In genomic region chr7:137965942-137966624, GRCh38 we compare ENCODE assay signal across 14 cellular contexts. TPM values are rescaled to one million over a fixed set of nuclear protein-coding genes. Genes with fewer than 3 reads are reported as not detected.
DNase-seq lines count a peak whose midpoint lies in the region; ATAC-seq and TF ChIP-seq lines count a peak whose summit lies in the region.
"Had no signal": no experiment of that assay in that cellular context is flagged by ENCODE, and none has a peak within 500 bp of the region (broad histone marks: within the 10 kb centered on the region; RNA-seq: fewer than 3 reads in every experiment).

No MANE protein-coding gene starts in this region.

- intact Hi-C loops in Caco-2 (cut with micrococcal nuclease; ENCODE audit: unreplicated experiment), result loop anchor here (2.0 kb wide), 1 partner anchor 17 kb away; no protein-coding TSS in a partner anchor
- intact Hi-C loops in dendritic cell treated with granulocyte-macrophage colony-stimulating factor and Interleukin-4, amounts not matched to agents 40 ng/mL and 50 ng/mL, for 4 days (cut with micrococcal nuclease), result no loop called here
- intact Hi-C loops in adrenal gland (cut with DNase I), result no loop called here

- no peaks in the 10 kb centered on the region for H3K9me3 ChIP-seq in Caco-2
- H3K9me3 ChIP-seq in adrenal gland (replicated peaks in 1 of 3), result no peaks in the 10 kb centered on the region
- H3K9me3 ChIP-seq: breast epithelium, ovary had no signal

- H3K27ac ChIP-seq in adrenal gland, result no peak overlapping the region
- H3K27ac ChIP-seq: ovary had no signal

- H3K27me3 Mint-ChIP-seq in Caco-2 (ENCODE audit: insufficient read depth, unreplicated experiment) (no peaks in the 10 kb centered on the region), progenitor cell of endocrine pancreas (no peaks in the 10 kb centered on the region)
- H3K27me3 Mint-ChIP-seq in dendritic cell treated with granulocyte-macrophage colony-stimulating factor and Interleukin-4, amounts not matched to agents 40 ng/mL and 50 ng/mL, for 4 days, result no peaks in the 10 kb centered on the region
- H3K27me3 Mint-ChIP-seq: stimulated activated naive CD8-positive, alpha-beta T cell treated with anti-CD3 and anti-CD28 coated beads, Interleukin-15, amount 100 ng/mL, for 72 hours had no signal

- no peaks in the 10 kb centered on the region for H3K27me3 ChIP-seq in Caco-2 (replicated peaks; ENCODE audit: control insufficient read depth, insufficient read depth, low read length)
- no peaks in the 10 kb centered on the region for H3K27me3 ChIP-seq in adrenal gland
- H3K27me3 ChIP-seq: breast epithelium, ovary had no signal

- DNase-seq in Caco-2 (no peak), OCI-M1 (lab: John Stamatoyannopoulos, UW) (peak; percentile 9), progenitor cell of endocrine pancreas (ENCODE audit: low spot score, unreplicated experiment) (no peak), adrenal gland (no peak), NCI-H69 (lab: John Stamatoyannopoulos, UW) (no peak)
- DNase-seq: activated CD4-positive, CD25-positive, alpha-beta regulatory T cell treated with anti-CD3 and anti-CD28 coated beads, Interleukin-2, amount 50 U/mL, for 72 hours; islet precursor cell; KBM-7; NCI-H146; ovary; stimulated activated naive CD8-positive, alpha-beta T cell treated with anti-CD3 and anti-CD28 coated beads, Interleukin-15, amount 100 ng/mL, for 72 hours had no signal

- TF ChIP-seq POLR2A in adrenal gland (IDR thresholded peaks at IDR 0.05), result no peak

- POLR2A ChIA-PET in Caco-2 (lab: Charles Lee), result interaction anchor here (1.2 to 2.8 kb wide), 2 partner anchors 16 to 26 kb away, joined by 4 to 20 read pairs; no protein-coding TSS in a partner anchor

- H3K4me1 Mint-ChIP-seq in Caco-2 (ENCODE audit: low read depth, unreplicated experiment) (peaks cover 69% of the 10 kb centered on the region), progenitor cell of endocrine pancreas (ENCODE audit: low read depth) (peaks cover 35% of the 10 kb centered on the region)
- H3K4me1 Mint-ChIP-seq in dendritic cell treated with granulocyte-macrophage colony-stimulating factor and Interleukin-4, amounts not matched to agents 40 ng/mL and 50 ng/mL, for 4 days (ENCODE audit: low read depth), result peaks cover 56% of the 10 kb centered on the region

- CTCF ChIA-PET in Caco-2 (lab: Charles Lee), result interaction anchor here (1.4 kb wide), 2 partner anchors 26 to 36 kb away, joined by 6 to 10 read pairs; partner anchors contain the start of gene CREB3L2

- WGBS in adrenal gland, 4 donors, result 60 to 71% (median 66%) methylated on average over 2 of the region's 2 CpGs

- peaks cover 2% of the 10 kb centered on the region; the same call in 1 of the 2 replicates for H3K36me3 ChIP-seq in Caco-2 (ENCODE audit: control insufficient read depth, insufficient read depth, low read length)
- no peaks in the 10 kb centered on the region for H3K36me3 ChIP-seq in adrenal gland (replicated peaks in 1 of 2)
- H3K36me3 ChIP-seq: breast epithelium, ovary had no signal

- peaks cover 81% of the 10 kb centered on the region for H3K4me1 ChIP-seq in Caco-2
- H3K4me1 ChIP-seq in adrenal gland (replicated peaks in 1 of 2), result peaks cover 32 to 75% of the 10 kb centered on the region in 2 donors

- TF ChIP-seq CTCF in Caco-2 (IDR thresholded peaks at IDR 0.05; ENCODE audit: insufficient read depth in 1 of 2, low read depth in 1 of 2, low read length in 1 of 2, severe bottlenecking in 1 of 2, unreplicated experiment in 1 of 2) (no peak), progenitor cell of endocrine pancreas (IDR thresholded peaks at IDR 0.05; ENCODE audit: unreplicated experiment) (no peak), adrenal gland (IDR thresholded peaks at IDR 0.05) (peak in 1 of 6 experiments; percentile 14)

- H3K4me3 ChIP-seq in Caco-2 (ENCODE audit: low read depth, low read length), result no peak overlapping the region
- no peak overlapping the region for H3K4me3 ChIP-seq in adrenal gland
- H3K4me3 ChIP-seq: breast epithelium, ovary had no signal

- H3K9me3 Mint-ChIP-seq in Caco-2 (ENCODE audit: unreplicated experiment) (peaks cover 7% of the 10 kb centered on the region), progenitor cell of endocrine pancreas (ENCODE audit: low read depth) (peaks cover 9% of the 10 kb centered on the region)
- H3K9me3 Mint-ChIP-seq in dendritic cell treated with granulocyte-macrophage colony-stimulating factor and Interleukin-4, amounts not matched to agents 40 ng/mL and 50 ng/mL, for 4 days, result no peaks in the 10 kb centered on the region

- H3K4me3 Mint-ChIP-seq in Caco-2 (ENCODE audit: unreplicated experiment), result peak overlapping the region; percentile 6
- no peak overlapping the region for H3K4me3 Mint-ChIP-seq in dendritic cell treated with granulocyte-macrophage colony-stimulating factor and Interleukin-4, amounts not matched to agents 40 ng/mL and 50 ng/mL, for 4 days
- no peak overlapping the region for H3K4me3 Mint-ChIP-seq in progenitor cell of endocrine pancreas (ENCODE audit: low read depth)
- H3K4me3 Mint-ChIP-seq: stimulated activated naive CD8-positive, alpha-beta T cell treated with anti-CD3 and anti-CD28 coated beads, Interleukin-15, amount 100 ng/mL, for 72 hours had no signal

- H3K27ac Mint-ChIP-seq in Caco-2 (ENCODE audit: unreplicated experiment) (peak overlapping the region; percentile 81), progenitor cell of endocrine pancreas (peak overlapping the region; percentile 31)
- peak overlapping the region; percentile 12 for H3K27ac Mint-ChIP-seq in dendritic cell treated with granulocyte-macrophage colony-stimulating factor and Interleukin-4, amounts not matched to agents 40 ng/mL and 50 ng/mL, for 4 days
- H3K27ac Mint-ChIP-seq: stimulated activated naive CD8-positive, alpha-beta T cell treated with anti-CD3 and anti-CD28 coated beads, Interleukin-15, amount 100 ng/mL, for 72 hours had no signal

- BruUV-seq in Caco-2 (replicated peaks; lab: Mats Ljungman, UMichigan), result no TSS peak

- no peak for ATAC-seq in GM19397 (IDR thresholded peaks at IDR 0.05; ENCODE audit: unreplicated experiment)
- ATAC-seq: stimulated activated naive CD8-positive, alpha-beta T cell treated with anti-CD3 and anti-CD28 coated beads, Interleukin-15, amount 100 ng/mL, for 72 hours had no signal

- peaks cover 60% of the 10 kb centered on the region for H3K36me3 Mint-ChIP-seq in Caco-2 (ENCODE audit: insufficient read depth, unreplicated experiment)
- H3K36me3 Mint-ChIP-seq in dendritic cell treated with granulocyte-macrophage colony-stimulating factor and Interleukin-4, amounts not matched to agents 40 ng/mL and 50 ng/mL, for 4 days (ENCODE audit: low read depth), result peaks cover 6% of the 10 kb centered on the region
- peaks cover 11% of the 10 kb centered on the region for H3K36me3 Mint-ChIP-seq in progenitor cell of endocrine pancreas (ENCODE audit: insufficient read depth)

RNA-seq across cellular contexts. Expression of gene CREB3L2, which starts 35.8 kb away (rescaled TPM):
- total RNA-seq in Caco-2 (2022) (106 and 123 TPM in 2 replicates), progenitor cell of endocrine pancreas (65.9 and 66.9 TPM in 2 replicates), adrenal gland (100 to 1,000 TPM in 4 of 8 donors, 10 to 100 TPM in 4; 44.0 to 169 (median 102) TPM)
- 10 to 100 TPM; 11.4 to 71.1 (median 13.1) TPM for polyA plus RNA-seq in adrenal gland

Comparison
In these comparisons a context has a peak if more than half of its experiments do, and no peak if none do; other contexts are left out.
1. H3K27ac Mint-ChIP-seq: peak in every context shown above with its lines; median percentile 81 in Caco-2; 31 in progenitor cell of endocrine pancreas; 12 in dendritic cell treated with granulocyte-macrophage colony-stimulating factor and Interleukin-4, amounts not matched to agents 40 ng/mL and 50 ng/mL, for 4 days.